20 cellular contexts compared by ENCODE assay signal in genomic region chr16:73265124-73265838, GRCh38.
DNase-seq lines count a peak whose midpoint lies in the region; ATAC-seq and TF ChIP-seq lines count a peak whose summit lies in the region.
"Had no signal": no experiment of that assay in that cellular context is flagged by ENCODE, and none has a peak within 500 bp of the region (broad histone marks: within the 10 kb centered on the region; RNA-seq: fewer than 3 reads in every experiment).

No MANE protein-coding gene starts in this region.

- no peak overlapping the region for H3K4me3 ChIP-seq in GM23338
- H3K4me3 ChIP-seq: GM12878 had no signal

- H3K36me3 Mint-ChIP-seq in GM23338 (ENCODE audit: low read depth), result no peaks in the 10 kb centered on the region
- H3K36me3 Mint-ChIP-seq in T-helper 2 cell treated with Interferon-gamma antibody and Interleukin-4, amounts not matched to agents 5 μg/mL and 100 μg/mL, for 36 hours (ENCODE audit: low read depth), result no peaks in the 10 kb centered on the region
- peaks cover 4% of the 10 kb centered on the region for H3K36me3 Mint-ChIP-seq in glutamatergic neuron (ENCODE audit: unreplicated experiment)
- no peaks in the 10 kb centered on the region for H3K36me3 Mint-ChIP-seq in osteocyte (ENCODE audit: unreplicated experiment)
- H3K36me3 Mint-ChIP-seq: CD14-positive monocyte, IgD-negative memory B cell had no signal

- no peaks in the 10 kb centered on the region for H3F3A ChIP-seq in GM23338 (replicated peaks; ENCODE audit: low read depth)

- H4K20me1 ChIP-seq in GM23338 (replicated peaks; ENCODE audit: insufficient read depth), result no peaks in the 10 kb centered on the region

- no peak for ATAC-seq in GM23338
- ATAC-seq: GM12878, Right ventricle myocardium inferior had no signal

- H3K27ac Mint-ChIP-seq in GM23338 (no peak overlapping the region), glutamatergic neuron (ENCODE audit: unreplicated experiment) (no peak overlapping the region), osteocyte (ENCODE audit: unreplicated experiment) (no peak overlapping the region)
- H3K27ac Mint-ChIP-seq in T-helper 2 cell treated with Interferon-gamma antibody and Interleukin-4, amounts not matched to agents 5 μg/mL and 100 μg/mL, for 36 hours, result no peak overlapping the region
- H3K27ac Mint-ChIP-seq: CD14-positive monocyte, IgD-negative memory B cell had no signal

- H3K4me2 ChIP-seq in GM23338, result no peak overlapping the region

- H3K9me2 ChIP-seq in GM23338 (ENCODE audit: insufficient read depth), result 0 out of 2 replicates have a peak, but pooled peaks cover 4% of the 10 kb centered on the region

- no peak overlapping the region for H3K4me3 Mint-ChIP-seq in GM23338
- no peak overlapping the region for H3K4me3 Mint-ChIP-seq in T-helper 2 cell treated with Interferon-gamma antibody and Interleukin-4, amounts not matched to agents 5 μg/mL and 100 μg/mL, for 36 hours
- no peak overlapping the region for H3K4me3 Mint-ChIP-seq in glutamatergic neuron (ENCODE audit: unreplicated experiment)
- H3K4me3 Mint-ChIP-seq in osteocyte (ENCODE audit: unreplicated experiment), result no peak overlapping the region
- H3K4me3 Mint-ChIP-seq: CD14-positive monocyte had no signal

- peaks cover 13% of the 10 kb centered on the region for H3K9me3 Mint-ChIP-seq in GM23338
- peaks cover 25% of the 10 kb centered on the region for H3K9me3 Mint-ChIP-seq in T-helper 2 cell treated with Interferon-gamma antibody and Interleukin-4, amounts not matched to agents 5 μg/mL and 100 μg/mL, for 36 hours
- H3K9me3 Mint-ChIP-seq in glutamatergic neuron (ENCODE audit: unreplicated experiment), result peaks cover 2% of the 10 kb centered on the region
- peaks cover 6% of the 10 kb centered on the region for H3K9me3 Mint-ChIP-seq in osteocyte (ENCODE audit: unreplicated experiment)

- H3K27me3 Mint-ChIP-seq in GM23338 (ENCODE audit: insufficient read depth, low read depth, poor library complexity) (peaks cover 4% of the 10 kb centered on the region), glutamatergic neuron (ENCODE audit: unreplicated experiment) (no peaks in the 10 kb centered on the region), osteocyte (ENCODE audit: unreplicated experiment) (peaks cover 33% of the 10 kb centered on the region)
- H3K27me3 Mint-ChIP-seq in T-helper 2 cell treated with Interferon-gamma antibody and Interleukin-4, amounts not matched to agents 5 μg/mL and 100 μg/mL, for 36 hours (ENCODE audit: low read depth), result no peaks in the 10 kb centered on the region
- H3K27me3 Mint-ChIP-seq: IgD-negative memory B cell had no signal

- H3K4me1 Mint-ChIP-seq in GM23338, result 0 out of 3 replicates have a peak, but pooled peaks cover 4% of the 10 kb centered on the region
- no peaks in the 10 kb centered on the region for H3K4me1 Mint-ChIP-seq in T-helper 2 cell treated with Interferon-gamma antibody and Interleukin-4, amounts not matched to agents 5 μg/mL and 100 μg/mL, for 36 hours (ENCODE audit: low read depth)
- H3K4me1 Mint-ChIP-seq in glutamatergic neuron (ENCODE audit: low read depth, unreplicated experiment), result no peaks in the 10 kb centered on the region
- no peaks in the 10 kb centered on the region for H3K4me1 Mint-ChIP-seq in osteocyte (ENCODE audit: unreplicated experiment)
- H3K4me1 Mint-ChIP-seq: CD14-positive monocyte had no signal

- no peaks in the 10 kb centered on the region for H3K36me3 ChIP-seq in GM23338 (ENCODE audit: insufficient read depth)

- no peaks in the 10 kb centered on the region for H3K4me1 ChIP-seq in GM23338 (ENCODE audit: insufficient read depth)

- no peak overlapping the region for H3K27ac ChIP-seq in GM23338 (ENCODE audit: low read depth)

- DNase-seq in GM23338 (ENCODE audit: low spot score) (peak; percentile 30), SK-MEL-5 (ENCODE audit: low read depth, low spot score) (peak; percentile 23), iPS-NIHi11 (ENCODE audit: low spot score) (peak; percentile 48), glutamatergic neuron (no peak), NCI-H2171 (lab: John Stamatoyannopoulos, UW) (no peak), osteocyte (ENCODE audit: extremely low spot score, unreplicated experiment) (no peak)
- DNase-seq in T-helper 2 cell treated with Interferon-gamma antibody and Interleukin-4, amounts not matched to agents 5 μg/mL and 100 μg/mL, for 36 hours (ENCODE audit: low spot score), result no peak
- DNase-seq: AML-193, DMS 273 treated with DMSO at 0.1 percent for 48 hours, GF-D8, Kasumi-1, MM.1S, NCI-H1092 treated with DMSO at 0.1 percent for 48 hours, NCI-H146, NCI-H2081, SW 1271 had no signal

- TF ChIP-seq CTCF in GM23338 (conservative IDR thresholded peaks at IDR 0.05; ENCODE audit: low read depth in 2 of 2) (no peak), glutamatergic neuron (IDR thresholded peaks at IDR 0.05; ENCODE audit: partially characterized antibody, unreplicated experiment) (no peak), osteocyte (IDR thresholded peaks at IDR 0.05) (no peak)

- in situ Hi-C loops in SK-MEL-5 (cut with HindIII; ENCODE audit: low pct_unique_long_range_greater_than_20kb, low sequenced_read_pairs), result no loop called here

- H3K79me2 ChIP-seq in GM23338 (replicated peaks; ENCODE audit: insufficient read depth), result no peaks in the 10 kb centered on the region

- peak overlapping the region; percentile 60; the same call in 1 of the 2 replicates for H2AFZ ChIP-seq in GM23338

- H3K27me3 ChIP-seq in GM23338 (ENCODE audit: insufficient read depth), result no peaks in the 10 kb centered on the region

TF ChIP-seq in GM23338, 12 proteins besides CTCF, POLR2A, EP300 and RAD21:
- TF ChIP-seq ZNF114 (CRISPR knock-in tag; IDR thresholded peaks at IDR 0.05) (no peak), NANOG (IDR thresholded peaks at IDR 0.05; ENCODE audit: borderline replicate concordance) (no peak), POLR2AphosphoS5 (IDR thresholded peaks at IDR 0.05; ENCODE audit: low read depth) (no peak), CREB1 (CRISPR knock-in tag; IDR thresholded peaks at IDR 0.05; ENCODE audit: low read depth) (no peak), STAT1 (IDR thresholded peaks at IDR 0.05; ENCODE audit: unreplicated experiment) (no peak), ETS1 (IDR thresholded peaks at IDR 0.05) (no peak), REST (IDR thresholded peaks at IDR 0.05; ENCODE audit: unreplicated experiment) (no peak), EZH2phosphoT487 (IDR thresholded peaks at IDR 0.05; ENCODE audit: unreplicated experiment) (no peak), EZH2 (IDR thresholded peaks at IDR 0.05; ENCODE audit: low read depth, unreplicated experiment) (no peak), ZNF331 (CRISPR knock-in tag; IDR thresholded peaks at IDR 0.05; ENCODE audit: low read depth) (no peak)
TF ChIP-seq in GM23338: peak in this region for 0.

Comparison
In these comparisons a context has a peak if more than half of its experiments do, and no peak if none do; other contexts are left out.
1. DNase-seq: peak in GM23338 (single experiment), SK-MEL-5 (single experiment) and iPS-NIHi11 (single experiment); none in T-helper 2 cell treated with Interferon-gamma antibody and Interleukin-4, amounts not matched to agents 5 μg/mL and 100 μg/mL, for 36 hours (single experiment), glutamatergic neuron (single experiment), NCI-H2171 (single experiment) and osteocyte (single experiment).